8 cellular contexts compared by ENCODE assay signal in genomic region chr10:44960098-44960480, GRCh38. TPM values are rescaled to one million over a fixed set of nuclear protein-coding genes. Genes with fewer than 3 reads are reported as not detected.
DNase-seq lines count a peak whose midpoint lies in the region; ATAC-seq lines count a peak whose summit lies in the region.

No MANE protein-coding gene starts in this region.

- H3K4me1 Mint-ChIP-seq in T-helper 1 cell treated with Interleukin-12 subunit alpha and Interleukin-12 subunit beta and Interleukin-4 antibody, amounts not matched to agents 30 μg/mL and 1 μg/mL, for 36 hours (ENCODE audit: low read depth) = peaks cover 19% of the 10 kb centered on the region
- peaks cover 24% of the 10 kb centered on the region for H3K4me1 Mint-ChIP-seq in activated naive CD8-positive, alpha-beta T cell treated with anti-CD3 and anti-CD28 coated beads, Interleukin-2, amount 50 U/mL, for 24 hours

- peak overlapping the region; percentile 80 for H3K4me3 Mint-ChIP-seq in T-helper 1 cell treated with Interleukin-12 subunit alpha and Interleukin-12 subunit beta and Interleukin-4 antibody, amounts not matched to agents 30 μg/mL and 1 μg/mL, for 36 hours
- H3K4me3 Mint-ChIP-seq in activated naive CD8-positive, alpha-beta T cell treated with anti-CD3 and anti-CD28 coated beads, Interleukin-2, amount 50 U/mL, for 24 hours = peak overlapping the region; percentile 84

- intact Hi-C loops in left colon (cut with DNase I, micrococcal nuclease) = no loop called here

- H3K27me3 Mint-ChIP-seq in T-helper 1 cell treated with Interleukin-12 subunit alpha and Interleukin-12 subunit beta and Interleukin-4 antibody, amounts not matched to agents 30 μg/mL and 1 μg/mL, for 36 hours (ENCODE audit: low read depth) = no peaks in the 10 kb centered on the region
- peaks cover 2% of the 10 kb centered on the region for H3K27me3 Mint-ChIP-seq in activated naive CD8-positive, alpha-beta T cell treated with anti-CD3 and anti-CD28 coated beads, Interleukin-2, amount 50 U/mL, for 24 hours

- peaks cover 10% of the 10 kb centered on the region for H3K36me3 Mint-ChIP-seq in T-helper 1 cell treated with Interleukin-12 subunit alpha and Interleukin-12 subunit beta and Interleukin-4 antibody, amounts not matched to agents 30 μg/mL and 1 μg/mL, for 36 hours (ENCODE audit: low read depth)
- H3K36me3 Mint-ChIP-seq in activated naive CD8-positive, alpha-beta T cell treated with anti-CD3 and anti-CD28 coated beads, Interleukin-2, amount 50 U/mL, for 24 hours (ENCODE audit: low read depth) = peaks cover 4% of the 10 kb centered on the region

- no peaks in the 10 kb centered on the region for H3K9me3 Mint-ChIP-seq in T-helper 1 cell treated with Interleukin-12 subunit alpha and Interleukin-12 subunit beta and Interleukin-4 antibody, amounts not matched to agents 30 μg/mL and 1 μg/mL, for 36 hours
- H3K9me3 Mint-ChIP-seq in activated naive CD8-positive, alpha-beta T cell treated with anti-CD3 and anti-CD28 coated beads, Interleukin-2, amount 50 U/mL, for 24 hours = no peaks in the 10 kb centered on the region

- no peak for DNase-seq in T-helper 1 cell
- DNase-seq in activated naive CD8-positive, alpha-beta T cell treated with anti-CD3 and anti-CD28 coated beads, Interleukin-2, amount 50 U/mL, for 24 hours = no peak
- no peak for DNase-seq in left colon
- peak; percentile 52 for DNase-seq in superior temporal gyrus (ENCODE audit: extremely low spot score)
- no peak for DNase-seq in DMS 273 (lab: John Stamatoyannopoulos, UW; ENCODE audit: unreplicated experiment)
- no peak for DNase-seq in inferior parietal cortex (ENCODE audit: extremely low spot score)

- no peak for ATAC-seq in activated naive CD8-positive, alpha-beta T cell treated with anti-CD3 and anti-CD28 coated beads, Interleukin-2, amount 50 U/mL, for 24 hours
- ATAC-seq in left colon (peak; percentile 1), GM21576 (IDR thresholded peaks at IDR 0.05; ENCODE audit: unreplicated experiment) (no peak)

- no peak overlapping the region for H3K27ac Mint-ChIP-seq in T-helper 1 cell treated with Interleukin-12 subunit alpha and Interleukin-12 subunit beta and Interleukin-4 antibody, amounts not matched to agents 30 μg/mL and 1 μg/mL, for 36 hours
- H3K27ac Mint-ChIP-seq in activated naive CD8-positive, alpha-beta T cell treated with anti-CD3 and anti-CD28 coated beads, Interleukin-2, amount 50 U/mL, for 24 hours = no peak overlapping the region

RNA-seq across cellular contexts. Expression of gene RASSF4, which starts 0.5 kb away (rescaled TPM):
- total RNA-seq in left colon = 10 to 100 TPM; 29.4 to 44.7 TPM

RNA-seq across cellular contexts. Expression of gene DEPP1, which starts 18.5 kb away (rescaled TPM):
- 10 to 100 TPM; 13.4 to 17.1 TPM for total RNA-seq in left colon

RNA-seq across cellular contexts. Expression of gene ZNF22, which starts 40.6 kb away (rescaled TPM):
- total RNA-seq in left colon = 10 to 100 TPM in 1 of 2 donors, 1 to 10 TPM in 1; 9.8 to 15.7 TPM

RNA-seq across cellular contexts. Expression of gene TMEM72, which starts 49.0 kb away (rescaled TPM):
- total RNA-seq in left colon = 10 to 100 TPM; 25.0 to 33.1 TPM
